Comparison of ENCODE assay signal across 11 cellular contexts in the genomic region with DNA sequence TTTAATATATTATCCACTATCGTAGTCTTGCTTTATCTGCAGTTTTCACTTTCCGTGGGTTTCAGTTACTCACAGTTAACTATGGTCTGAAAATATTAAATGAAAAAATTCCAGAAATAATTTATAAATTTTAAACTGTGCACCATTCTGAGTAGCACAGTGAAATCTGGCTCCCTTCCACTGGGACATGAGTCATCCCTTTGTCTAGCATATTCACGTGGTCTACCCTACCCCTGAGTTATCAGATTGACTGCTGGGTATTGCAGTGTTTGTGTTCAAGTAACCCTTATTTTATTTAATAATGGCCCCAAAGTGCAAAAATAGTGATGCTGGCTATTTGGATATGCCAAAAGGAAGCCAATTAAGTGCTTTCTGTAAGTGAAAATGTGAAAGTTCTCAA.
DNase-seq lines count a peak whose midpoint lies in the region; ATAC-seq and TF ChIP-seq lines count a peak whose summit lies in the region.
"Had no signal": no experiment of that assay in that cellular context is flagged by ENCODE, and none has a peak within 500 bp of the region (broad histone marks: within the 10 kb centered on the region; RNA-seq: fewer than 3 reads in every experiment).

No MANE protein-coding gene starts in this region.

- no peaks in the 10 kb centered on the region for H3K9me3 ChIP-seq in uterus
- H3K9me3 ChIP-seq: vagina had no signal

- no peak for TF ChIP-seq CTCF in uterus (IDR thresholded peaks at IDR 0.05)

- no peaks in the 10 kb centered on the region for H3K79me2 ChIP-seq in ACC112 (ENCODE audit: control insufficient read depth, insufficient read depth, low read length, unreplicated experiment)

- H3K4me1 ChIP-seq in ACC112 (ENCODE audit: control insufficient read depth, insufficient read depth, low read length, unreplicated experiment) (peaks cover 3% of the 10 kb centered on the region), uterus (no peaks in the 10 kb centered on the region)
- H3K4me1 ChIP-seq: BLaER1, vagina had no signal

- no peaks in the 10 kb centered on the region for H3K36me3 ChIP-seq in ACC112 (ENCODE audit: insufficient read depth, low read length)
- no peaks in the 10 kb centered on the region for H3K36me3 ChIP-seq in uterus
- H3K36me3 ChIP-seq: BLaER1, vagina had no signal

- TF ChIP-seq POLR2A in uterus (IDR thresholded peaks at IDR 0.05) = no peak

- no peak overlapping the region for H3K4me3 ChIP-seq in ACC112 (ENCODE audit: low read depth, low read length)
- H3K4me3 ChIP-seq in uterus = no peak overlapping the region
- H3K4me3 ChIP-seq: BLaER1, dorsolateral prefrontal cortex, vagina had no signal

- intact Hi-C loops in uterus (cut with DNase I; ENCODE audit: low total_unique reads) = no loop called here

- H3K27me3 ChIP-seq in ACC112 (ENCODE audit: insufficient read depth, low read length) (no peaks in the 10 kb centered on the region), uterus (no peaks in the 10 kb centered on the region)
- H3K27me3 ChIP-seq: BLaER1, dorsolateral prefrontal cortex, vagina had no signal

- H2AFZ ChIP-seq in ACC112 (ENCODE audit: low read length, unreplicated experiment) = peak overlapping the region; percentile 31

- ATAC-seq in GM19324 (IDR thresholded peaks at IDR 0.05; ENCODE audit: low FRiP score, unreplicated experiment) (no peak), GM18498 (IDR thresholded peaks at IDR 0.05; ENCODE audit: unreplicated experiment) (no peak)

- DNase-seq in HT1080 (ENCODE audit: low read depth) (peak; percentile 67), astrocyte of the hippocampus (ENCODE audit: low read depth, low spot score) (peak; percentile 77), iris pigment epithelial cell (ENCODE audit: low read depth) (peak; percentile 87), uterus (no peak)
- DNase-seq in stimulated activated CD4-positive, alpha-beta T cell treated with anti-CD3 and anti-CD28 coated beads, Interleukin-1b, Interleukin-23, amount 100 ng/mL, for 48 hours = no peak

- no peak overlapping the region for H3K27ac ChIP-seq in ACC112 (ENCODE audit: low read depth, low read length)
- H3K27ac ChIP-seq in uterus = no peak overlapping the region
- H3K27ac ChIP-seq: BLaER1, vagina had no signal

Comparison
In these comparisons a context has a peak if more than half of its experiments do, and no peak if none do; other contexts are left out.
1. DNase-seq: peak in HT1080 (single experiment), astrocyte of the hippocampus (single experiment) and iris pigment epithelial cell (single experiment); none in uterus (0 of 2) and stimulated activated CD4-positive, alpha-beta T cell treated with anti-CD3 and anti-CD28 coated beads, Interleukin-1b, Interleukin-23, amount 100 ng/mL, for 48 hours (single experiment).